ENCODE assay signal across 22 cellular contexts in genomic region chr18:46319793-46320192, GRCh38.
DNase-seq lines count a peak whose midpoint lies in the region; ATAC-seq, FAIRE-seq and TF ChIP-seq lines count a peak whose summit lies in the region.
"Had no signal": no experiment of that assay in that cellular context is flagged by ENCODE, and none has a peak within 500 bp of the region (broad histone marks: within the 10 kb centered on the region; RNA-seq: fewer than 3 reads in every experiment).

No MANE protein-coding gene starts in this region.

- peak overlapping the region; percentile 99 for H3K27ac ChIP-seq in PC-3 (ENCODE audit: low read length)
- H3K27ac ChIP-seq: BLaER1 treated with 17β-estradiol and CSF1 and Interleukin-3, amounts not matched to agents 10 nM and 100 nM had no signal

- H3K36me3 ChIP-seq in PC-3 (ENCODE audit: low read depth, low read length) = no peaks in the 10 kb centered on the region
- no peaks in the 10 kb centered on the region for H3K36me3 ChIP-seq in bronchial epithelial cell (ENCODE audit: control insufficient read depth, insufficient read depth, low read length)
- H3K36me3 ChIP-seq: BLaER1 treated with 17β-estradiol and CSF1 and Interleukin-3, amounts not matched to agents 10 nM and 100 nM had no signal

- intact Hi-C loops in PC-3 (cut with micrococcal nuclease) = loop anchor here (5.0 kb wide), 1 partner anchor 148 kb away; no protein-coding TSS in a partner anchor

- H3K4me2 ChIP-seq in PC-3 (ENCODE audit: low read length) = no peak overlapping the region
- H3K4me2 ChIP-seq: A549; BLaER1 treated with 17β-estradiol and CSF1 and Interleukin-3, amounts not matched to agents 10 nM and 100 nM had no signal

- H3K4me3 ChIP-seq in PC-3 (ENCODE audit: low read length) (no peak overlapping the region), bronchial epithelial cell (ENCODE audit: low read depth, low read length) (no peak overlapping the region)
- H3K4me3 ChIP-seq: A549; BLaER1 treated with 17β-estradiol and CSF1 and Interleukin-3, amounts not matched to agents 10 nM and 100 nM had no signal

- POLR2A ChIA-PET in PC-3 (lab: Charles Lee; ENCODE audit: unreplicated experiment) = no interaction called here

- CTCF ChIA-PET in PC-3 (lab: Charles Lee) = interaction anchor here (1.4 kb wide), 1 partner anchor 39 kb away, joined by 3 read pairs; no protein-coding TSS in a partner anchor

- peak; percentile 21 for DNase-seq in EH (ENCODE audit: low read depth)
- no peak for DNase-seq in PC-3
- peak; percentile 47 for DNase-seq in bronchial epithelial cell (ENCODE audit: low read depth)
- DNase-seq in renal cortical epithelial cell (ENCODE audit: low read depth) = peak; percentile 59
- no peak for DNase-seq in NOMO-1 treated with dmso at 0.1 percent for 144 hours (lab: John Stamatoyannopoulos, UW; ENCODE audit: unreplicated experiment)
- DNase-seq: Calu3; CD8-positive, alpha-beta T cell; H7; HFFc6; NCI-H1092 treated with DMSO at 0.1 percent for 48 hours; NCI-H146; NCI-H2029 treated with DMSO at 0.1 percent for 48 hours; NCI-H2171; NCI-H526 had no signal

- H4K20me1 ChIP-seq in PC-3 (ENCODE audit: low read length) = no peaks in the 10 kb centered on the region
- H4K20me1 ChIP-seq: BLaER1 treated with 17β-estradiol and CSF1 and Interleukin-3, amounts not matched to agents 10 nM and 100 nM had no signal

- no peaks in the 10 kb centered on the region for H3K9me3 ChIP-seq in PC-3 (ENCODE audit: low read length)
- H3K9me3 ChIP-seq: A549; BLaER1 treated with 17β-estradiol and CSF1 and Interleukin-3, amounts not matched to agents 10 nM and 100 nM had no signal

- H3K9ac ChIP-seq in PC-3 (ENCODE audit: low read length) = no peak overlapping the region; the same call in 1 of the 2 replicates
- H3K9ac ChIP-seq: BLaER1 treated with 17β-estradiol and CSF1 and Interleukin-3, amounts not matched to agents 10 nM and 100 nM had no signal

- no TSS peak for BruUV-seq in PC-3 (replicated peaks; lab: Mats Ljungman, UMichigan)

- H3F3A ChIP-seq in PC-3 (ENCODE audit: low read length, unreplicated experiment) = no peaks in the 10 kb centered on the region

- H3K79me2 ChIP-seq in PC-3 (ENCODE audit: low read length) = no peaks in the 10 kb centered on the region

- FAIRE-seq in bronchial epithelial cell (lab: Jason Lieb, UNC) = no peak
- FAIRE-seq: A549, GM12892, GM18507 had no signal

- no peaks in the 10 kb centered on the region for H3K9me2 ChIP-seq in PC-3 (replicated peaks; ENCODE audit: low read length)

- no peak for TF ChIP-seq CTCF in PC-3 (conservative IDR thresholded peaks at IDR 0.05; ENCODE audit: low read depth, low read length)
- no peak for TF ChIP-seq CTCF in bronchial epithelial cell (IDR thresholded peaks at IDR 0.05; ENCODE audit: insufficient read depth, low read length, severe bottlenecking)

- peaks cover 53% of the 10 kb centered on the region for H3K4me1 ChIP-seq in PC-3 (ENCODE audit: insufficient read depth, low read length)

- H3K27me3 ChIP-seq in PC-3 (ENCODE audit: low read length) (no peaks in the 10 kb centered on the region), bronchial epithelial cell (ENCODE audit: control insufficient read depth, insufficient read depth, low read length) (no peaks in the 10 kb centered on the region)
- H3K27me3 ChIP-seq: BLaER1 treated with 17β-estradiol and CSF1 and Interleukin-3, amounts not matched to agents 10 nM and 100 nM had no signal

- ATAC-seq in PC-3 (no peak), HG03280 (IDR thresholded peaks at IDR 0.05; ENCODE audit: unreplicated experiment) (no peak), HG03095 (IDR thresholded peaks at IDR 0.05; ENCODE audit: unreplicated experiment) (no peak)
- ATAC-seq: CD8-positive, alpha-beta T cell; Panc1; Right ventricle myocardium inferior had no signal

- H2AFZ ChIP-seq in PC-3 (ENCODE audit: low read length) = no peak overlapping the region

Comparison
In these comparisons a context has a peak if more than half of its experiments do, and no peak if none do; other contexts are left out.
1. DNase-seq: peak in EH (single experiment), bronchial epithelial cell (single experiment) and renal cortical epithelial cell (single experiment); none in PC-3 (single experiment) and NOMO-1 treated with dmso at 0.1 percent for 144 hours (single experiment).